Comparison of ENCODE assay signal across 23 cellular contexts in genomic region chr2:120302301-120302700, GRCh38. TPM values are rescaled to one million over a fixed set of nuclear protein-coding genes. Genes with fewer than 3 reads are reported as not detected.
A peak's percentile ranks its signal among the peaks of the same experiment; 100 is the strongest.
DNase-seq lines count a peak whose midpoint lies in the region; ATAC-seq and TF ChIP-seq lines count a peak whose summit lies in the region.
"Had no signal": no experiment of that assay in that cellular context is flagged by ENCODE, and none has a peak within 500 bp of the region (broad histone marks: within the 10 kb centered on the region; RNA-seq: fewer than 3 reads in every experiment).

No MANE protein-coding gene starts in this region.

- no peaks in the 10 kb centered on the region for H3K27me3 Mint-ChIP-seq in activated CD8-positive, alpha-beta T cell treated with anti-CD3 and anti-CD28 coated beads, Interleukin-2, amount 10 ng/mL, durations not matched to agents 7 days and 5 days (ENCODE audit: low read depth)
- H3K27me3 Mint-ChIP-seq in activated CD8-positive, alpha-beta T cell treated with anti-CD3 and anti-CD28 coated beads for 36 hours = no peaks in the 10 kb centered on the region
- no peaks in the 10 kb centered on the region for H3K27me3 Mint-ChIP-seq in CD4-positive, CD25-positive, alpha-beta regulatory T cell
- no peaks in the 10 kb centered on the region for H3K27me3 Mint-ChIP-seq in central memory CD8-positive, alpha-beta T cell
- H3K27me3 Mint-ChIP-seq in progenitor cell of endocrine pancreas = peaks cover 7% of the 10 kb centered on the region
- H3K27me3 Mint-ChIP-seq: IgD-negative memory B cell had no signal

- peaks cover 23% of the 10 kb centered on the region for H3K4me1 Mint-ChIP-seq in activated CD8-positive, alpha-beta T cell treated with anti-CD3 and anti-CD28 coated beads, Interleukin-2, amount 10 ng/mL, durations not matched to agents 7 days and 5 days (ENCODE audit: low read depth)
- peaks cover 3% of the 10 kb centered on the region for H3K4me1 Mint-ChIP-seq in activated CD8-positive, alpha-beta T cell treated with anti-CD3 and anti-CD28 coated beads for 36 hours (ENCODE audit: low read depth)
- peaks cover 0 to 13% (median 8%) of the 10 kb centered on the region in 4 donors for H3K4me1 Mint-ChIP-seq in CD4-positive, CD25-positive, alpha-beta regulatory T cell
- H3K4me1 Mint-ChIP-seq in central memory CD8-positive, alpha-beta T cell = peaks cover 12% of the 10 kb centered on the region
- H3K4me1 Mint-ChIP-seq in progenitor cell of endocrine pancreas (ENCODE audit: low read depth) = peaks cover 6% of the 10 kb centered on the region

- no peak overlapping the region for H3K14ac ChIP-seq in neuronal stem cell (ENCODE audit: low read length)

- no peak overlapping the region for H3K27ac ChIP-seq in CD4-positive, CD25-positive, alpha-beta regulatory T cell (ENCODE audit: insufficient read depth, low read length, poor library complexity, severe bottlenecking)
- no peak overlapping the region for H3K27ac ChIP-seq in neuronal stem cell (replicated peaks; ENCODE audit: low read length)
- H3K27ac ChIP-seq: A549 had no signal

- H3K4me3 Mint-ChIP-seq in activated CD8-positive, alpha-beta T cell treated with anti-CD3 and anti-CD28 coated beads, Interleukin-2, amount 10 ng/mL, durations not matched to agents 7 days and 5 days = peak overlapping the region; percentile 23
- H3K4me3 Mint-ChIP-seq in activated CD8-positive, alpha-beta T cell treated with anti-CD3 and anti-CD28 coated beads for 36 hours = no peak overlapping the region
- no peak overlapping the region for H3K4me3 Mint-ChIP-seq in CD4-positive, CD25-positive, alpha-beta regulatory T cell
- H3K4me3 Mint-ChIP-seq in central memory CD8-positive, alpha-beta T cell = no peak overlapping the region
- no peak overlapping the region for H3K4me3 Mint-ChIP-seq in progenitor cell of endocrine pancreas (ENCODE audit: low read depth)
- H3K4me3 Mint-ChIP-seq: H9, IgD-negative memory B cell had no signal

- H3K79me1 ChIP-seq in neuronal stem cell (ENCODE audit: low read depth, low read length) = peaks cover 2% of the 10 kb centered on the region

- peaks cover 19% of the 10 kb centered on the region for H3K36me3 Mint-ChIP-seq in activated CD8-positive, alpha-beta T cell treated with anti-CD3 and anti-CD28 coated beads, Interleukin-2, amount 10 ng/mL, durations not matched to agents 7 days and 5 days (ENCODE audit: low read depth)
- H3K36me3 Mint-ChIP-seq in activated CD8-positive, alpha-beta T cell treated with anti-CD3 and anti-CD28 coated beads for 36 hours (ENCODE audit: low read depth) = no peaks in the 10 kb centered on the region
- peaks cover 36% of the 10 kb centered on the region for H3K36me3 Mint-ChIP-seq in CD4-positive, CD25-positive, alpha-beta regulatory T cell
- no peaks in the 10 kb centered on the region for H3K36me3 Mint-ChIP-seq in central memory CD8-positive, alpha-beta T cell (ENCODE audit: insufficient read depth)
- H3K36me3 Mint-ChIP-seq in progenitor cell of endocrine pancreas (ENCODE audit: insufficient read depth) = peaks cover 18% of the 10 kb centered on the region

- TF ChIP-seq CTCF in activated CD8-positive, alpha-beta T cell treated with anti-CD3 and anti-CD28 coated beads for 36 hours (IDR thresholded peaks at IDR 0.05) = no peak
- no peak for TF ChIP-seq CTCF in progenitor cell of endocrine pancreas (IDR thresholded peaks at IDR 0.05; ENCODE audit: unreplicated experiment)

- H2BK12ac ChIP-seq in neuronal stem cell (ENCODE audit: low read length) = no peak overlapping the region

- H3K18ac ChIP-seq in neuronal stem cell (ENCODE audit: low read length) = peak overlapping the region; percentile 40

- WGBS in neuronal stem cell (ENCODE audit: extremely low coverage in 2 of 2, insufficient read length in 2 of 2, insufficient replicate concordance in 1 of 2), 2 donors = no CpG with 5 or more reads among the region's 12 CpGs

- POLR2A ChIA-PET in activated CD8-positive, alpha-beta T cell treated with anti-CD3 and anti-CD28 coated beads, Interleukin-2, amount 10 ng/mL, durations not matched to agents 7 days and 5 days (lab: Charles Lee) = no interaction called here
- POLR2A ChIA-PET in activated CD8-positive, alpha-beta T cell treated with anti-CD3 and anti-CD28 coated beads for 36 hours (lab: Charles Lee) = no interaction called here

- H2BK15ac ChIP-seq in neuronal stem cell (ENCODE audit: low read length) = no peak overlapping the region

- no peak for DNase-seq in activated CD8-positive, alpha-beta T cell treated with anti-CD3 and anti-CD28 coated beads, Interleukin-2, amount 10 ng/mL, durations not matched to agents 7 days and 5 days
- no peak for DNase-seq in activated CD8-positive, alpha-beta T cell treated with anti-CD3 and anti-CD28 coated beads for 36 hours
- DNase-seq in CD4-positive, CD25-positive, alpha-beta regulatory T cell = no peak
- DNase-seq in central memory CD8-positive, alpha-beta T cell (ENCODE audit: low spot score in 2 of 2) = no peak
- DNase-seq in neuronal stem cell (ENCODE audit: low spot score) (no peak), SHP77 treated with DMSO at 0.1 percent for 48 hours (lab: John Stamatoyannopoulos, UW) (no peak), progenitor cell of endocrine pancreas (ENCODE audit: low spot score, unreplicated experiment) (no peak), cerebellum (ENCODE audit: low spot score) (no peak)
- DNase-seq: C1 segment of cervical spinal cord, COR-L47, DMS 273 treated with DMSO at 0.1 percent for 48 hours, DND-41, H9, Karpas-422, NCI-H1417 treated with DMSO at 0.1 percent for 48 hours, NCI-H187 treated with DMSO at 0.1 percent for 48 hours, NCI-H2171, NCI-H526, PC-3, RPMI8226, SIG-M5 had no signal

- H2AK5ac ChIP-seq in neuronal stem cell (ENCODE audit: low read depth, low read length) = no peak overlapping the region

- H3K36me3 ChIP-seq in CD4-positive, CD25-positive, alpha-beta regulatory T cell (ENCODE audit: control insufficient read depth, insufficient read depth, low read length) = no peaks in the 10 kb centered on the region
- H3K36me3 ChIP-seq in neuronal stem cell (replicated peaks in 1 of 2; ENCODE audit: control insufficient read depth in 2 of 2, insufficient read depth in 2 of 2, low read length in 2 of 2) = peaks cover 0 to 3% of the 10 kb centered on the region in 2 donors

- no peak overlapping the region for H3K4me3 ChIP-seq in CD4-positive, CD25-positive, alpha-beta regulatory T cell (ENCODE audit: low read depth, low read length)
- no peak overlapping the region for H3K4me3 ChIP-seq in neuronal stem cell (ENCODE audit: low read length in 2 of 2)
- H3K4me3 ChIP-seq: A549 had no signal

- H3K27me3 ChIP-seq in CD4-positive, CD25-positive, alpha-beta regulatory T cell (ENCODE audit: control insufficient read depth, insufficient read depth, low read length) = no peaks in the 10 kb centered on the region
- H3K27me3 ChIP-seq in neuronal stem cell (ENCODE audit: control insufficient read depth in 3 of 3, insufficient read depth in 3 of 3, low read depth in 1 of 3, low read length in 3 of 3) = peaks cover 0 to 2% (median 0%) of the 10 kb centered on the region in 3 experiments

- H3K23ac ChIP-seq in neuronal stem cell (ENCODE audit: low read depth, low read length, poor library complexity) = no peak overlapping the region

- no peak overlapping the region for H4K8ac ChIP-seq in neuronal stem cell (ENCODE audit: low read depth, low read length)

- no peaks in the 10 kb centered on the region for H3K4me1 ChIP-seq in CD4-positive, CD25-positive, alpha-beta regulatory T cell (ENCODE audit: control insufficient read depth, insufficient read depth, low read length, poor library complexity, severe bottlenecking)
- H3K4me1 ChIP-seq in neuronal stem cell (ENCODE audit: control insufficient read depth in 2 of 2, insufficient read depth in 1 of 2, low read depth in 1 of 2, low read length in 2 of 2) = no peaks in the 10 kb centered on the region
- H3K4me1 ChIP-seq: A549 had no signal

- no peak overlapping the region for H2BK5ac ChIP-seq in neuronal stem cell (ENCODE audit: low read length)

- no peak overlapping the region for H3K9ac ChIP-seq in neuronal stem cell (ENCODE audit: low read depth, low read length, poor library complexity)

- H3K4me2 ChIP-seq in neuronal stem cell (ENCODE audit: insufficient read depth, low read length, poor library complexity, severe bottlenecking) = no peak overlapping the region
- H3K4me2 ChIP-seq: A549 had no signal

- no peak overlapping the region for H4K91ac ChIP-seq in neuronal stem cell (ENCODE audit: low read depth, low read length, poor library complexity)

- ATAC-seq in activated CD8-positive, alpha-beta T cell treated with anti-CD3 and anti-CD28 coated beads, Interleukin-2, amount 10 ng/mL, durations not matched to agents 7 days and 5 days = no peak
- ATAC-seq in activated CD8-positive, alpha-beta T cell treated with anti-CD3 and anti-CD28 coated beads for 36 hours = no peak
- ATAC-seq in CD4-positive, CD25-positive, alpha-beta regulatory T cell (ENCODE audit: low read depth in 2 of 2) = no peak
- no peak for ATAC-seq in central memory CD8-positive, alpha-beta T cell (replicated peaks; ENCODE audit: extremely low read depth, poor library complexity, severe bottlenecking)
- ATAC-seq: A549, PC-3 had no signal

- CTCF ChIA-PET in activated CD8-positive, alpha-beta T cell treated with anti-CD3 and anti-CD28 coated beads, Interleukin-2, amount 10 ng/mL, durations not matched to agents 7 days and 5 days (lab: Charles Lee) = interaction anchor here (0.7 to 2.0 kb wide), 3 partner anchors 10 to 19 kb away, joined by 3 to 14 read pairs (median 3); no protein-coding TSS in a partner anchor
- CTCF ChIA-PET in activated CD8-positive, alpha-beta T cell treated with anti-CD3 and anti-CD28 coated beads for 36 hours (lab: Charles Lee) = interaction anchor here (0.7 to 2.8 kb wide), 4 partner anchors 9 to 127 kb away, joined by 3 to 9 read pairs (median 3); no protein-coding TSS in a partner anchor

- H3K9me3 Mint-ChIP-seq in activated CD8-positive, alpha-beta T cell treated with anti-CD3 and anti-CD28 coated beads, Interleukin-2, amount 10 ng/mL, durations not matched to agents 7 days and 5 days (ENCODE audit: insufficient read depth) = no peaks in the 10 kb centered on the region
- H3K9me3 Mint-ChIP-seq in activated CD8-positive, alpha-beta T cell treated with anti-CD3 and anti-CD28 coated beads for 36 hours = no peaks in the 10 kb centered on the region
- no peaks in the 10 kb centered on the region for H3K9me3 Mint-ChIP-seq in CD4-positive, CD25-positive, alpha-beta regulatory T cell
- H3K9me3 Mint-ChIP-seq in central memory CD8-positive, alpha-beta T cell = no peaks in the 10 kb centered on the region
- no peaks in the 10 kb centered on the region for H3K9me3 Mint-ChIP-seq in progenitor cell of endocrine pancreas (ENCODE audit: low read depth)
- H3K9me3 Mint-ChIP-seq: H9, IgD-negative memory B cell had no signal

- peak overlapping the region; percentile 65 for H3K27ac Mint-ChIP-seq in activated CD8-positive, alpha-beta T cell treated with anti-CD3 and anti-CD28 coated beads, Interleukin-2, amount 10 ng/mL, durations not matched to agents 7 days and 5 days
- no peak overlapping the region for H3K27ac Mint-ChIP-seq in activated CD8-positive, alpha-beta T cell treated with anti-CD3 and anti-CD28 coated beads for 36 hours
- peak overlapping the region; percentile 23 to 84 (median 81) for H3K27ac Mint-ChIP-seq in CD4-positive, CD25-positive, alpha-beta regulatory T cell
- peak overlapping the region; percentile 85 for H3K27ac Mint-ChIP-seq in central memory CD8-positive, alpha-beta T cell (ENCODE audit: low read depth)
- no peak overlapping the region for H3K27ac Mint-ChIP-seq in progenitor cell of endocrine pancreas
- H3K27ac Mint-ChIP-seq: H9 had no signal

- no peak overlapping the region for H2AFZ ChIP-seq in neuronal stem cell (ENCODE audit: low read length)

- no peaks in the 10 kb centered on the region for H3K9me3 ChIP-seq in CD4-positive, CD25-positive, alpha-beta regulatory T cell (ENCODE audit: control insufficient read depth in 2 of 2, low read length in 2 of 2)
- H3K9me3 ChIP-seq in neuronal stem cell (replicated peaks in 1 of 2; ENCODE audit: control insufficient read depth in 2 of 2, insufficient read depth in 1 of 2, low read depth in 1 of 2, low read length in 2 of 2) = no peaks in the 10 kb centered on the region
- H3K9me3 ChIP-seq: A549 had no signal

- no peak overlapping the region for H3K4ac ChIP-seq in neuronal stem cell (ENCODE audit: low read length)

- H2BK120ac ChIP-seq in neuronal stem cell (ENCODE audit: low read depth, low read length) = no peak overlapping the region

- intact Hi-C loops in activated CD8-positive, alpha-beta T cell treated with anti-CD3 and anti-CD28 coated beads for 36 hours (cut with micrococcal nuclease) = no loop called here

RNA-seq across cellular contexts. Expression of gene INHBB, which starts 43.6 kb away (rescaled TPM):
- total RNA-seq in activated CD8-positive, alpha-beta T cell treated with anti-CD3 and anti-CD28 coated beads, Interleukin-2, amount 10 ng/mL, durations not matched to agents 7 days and 5 days = not detected
- not detected for total RNA-seq in activated CD8-positive, alpha-beta T cell treated with anti-CD3 and anti-CD28 coated beads for 36 hours
- not detected for total RNA-seq in CD4-positive, CD25-positive, alpha-beta regulatory T cell
- not detected for polyA plus RNA-seq in CD4-positive, CD25-positive, alpha-beta regulatory T cell
- not detected for polyA plus RNA-seq in neuronal stem cell (2013, experiment 1 of 2)
- polyA plus RNA-seq in neuronal stem cell (2013, experiment 2 of 2) = 0.01 TPM
- total RNA-seq in progenitor cell of endocrine pancreas (0.16 TPM in 1 of 2 replicates, not detected in the other), cerebellum (6.1 TPM)
- polyA plus RNA-seq: IgD-negative memory B cell had no signal

RNA-seq across cellular contexts. Expression of gene RALB, which starts 49.6 kb away (rescaled TPM):
- 10 to 100 TPM; 39.4 to 45.4 TPM for total RNA-seq in activated CD8-positive, alpha-beta T cell treated with anti-CD3 and anti-CD28 coated beads, Interleukin-2, amount 10 ng/mL, durations not matched to agents 7 days and 5 days
- total RNA-seq in activated CD8-positive, alpha-beta T cell treated with anti-CD3 and anti-CD28 coated beads for 36 hours = 10 to 100 TPM; 16.7 to 17.6 TPM
- total RNA-seq in CD4-positive, CD25-positive, alpha-beta regulatory T cell = 21.8 TPM
- polyA plus RNA-seq in CD4-positive, CD25-positive, alpha-beta regulatory T cell = 10 to 100 TPM; 25.7 to 42.5 (median 29.6) TPM
- 43.4 TPM for polyA plus RNA-seq in neuronal stem cell (2013, experiment 1 of 2)
- 44.2 TPM for polyA plus RNA-seq in neuronal stem cell (2013, experiment 2 of 2)
- total RNA-seq in progenitor cell of endocrine pancreas = 26.6 and 30.5 TPM in 2 replicates
- total RNA-seq in cerebellum = 24.0 TPM

Comparison
In these comparisons a context has a peak if more than half of its experiments do, and no peak if none do; other contexts are left out.
1. H3K27ac Mint-ChIP-seq: peak in activated CD8-positive, alpha-beta T cell treated with anti-CD3 and anti-CD28 coated beads, Interleukin-2, amount 10 ng/mL, durations not matched to agents 7 days and 5 days (single experiment), CD4-positive, CD25-positive, alpha-beta regulatory T cell (3 of 3) and central memory CD8-positive, alpha-beta T cell (single experiment); none in activated CD8-positive, alpha-beta T cell treated with anti-CD3 and anti-CD28 coated beads for 36 hours (single experiment) and progenitor cell of endocrine pancreas (single experiment).